ENCODE assay signal across 1 cellular context in genomic region chr22:26438776-26439175, GRCh38.
TF ChIP-seq lines count a peak whose summit lies in the region.

No MANE protein-coding gene starts in this region.

TF ChIP-seq in HEK293, 187 proteins besides CTCF, POLR2A, EP300 and RAD21:
- 0 out of 2 replicates have a peak, but pooled peaks have one; percentile 20 for TF ChIP-seq KLF1 (tag by site-specific recombination; IDR thresholded peaks at IDR 0.05)
TF ChIP-seq in HEK293: peak in this region for 1; not testable (repeated sequence) for 186.
